In the genomic region with DNA sequence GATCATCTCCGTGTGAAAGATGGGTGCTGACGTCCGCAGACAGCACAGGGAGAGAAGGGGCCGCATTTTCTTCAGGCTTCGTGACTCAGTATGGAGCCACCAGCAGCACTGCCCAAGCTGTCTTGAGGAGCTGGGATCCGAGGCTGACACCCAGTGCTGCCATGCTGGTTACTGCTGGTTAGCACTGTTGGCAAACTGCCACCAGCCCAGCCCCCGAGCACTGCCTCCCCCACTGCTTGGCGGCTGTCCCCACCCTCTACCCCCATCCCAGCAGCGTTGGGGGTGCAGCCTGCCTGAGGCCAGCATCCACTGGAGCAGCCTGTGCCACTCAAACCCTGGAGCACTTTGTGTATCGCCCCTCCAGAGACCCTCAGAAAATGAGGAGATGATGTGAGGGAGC, we compare ENCODE assay signal across 26 cellular contexts. TPM values are rescaled to one million over a fixed set of nuclear protein-coding genes. Genes with fewer than 3 reads are reported as not detected.
"Had no signal": no experiment of that assay in that cellular context is flagged by ENCODE, and none has a peak within 500 bp of the region (broad histone marks: within the 10 kb centered on the region; RNA-seq: fewer than 3 reads in every experiment).

No MANE protein-coding gene starts in this region.

- H3K4me3 Mint-ChIP-seq: T-cell had no signal

- H3K27ac Mint-ChIP-seq: T-cell had no signal

- ATAC-seq: HepG2, T-cell had no signal

- H3K4me1 Mint-ChIP-seq: T-cell had no signal

- H3K9ac ChIP-seq: KMS-11, SK-N-SH had no signal

- H3K27ac ChIP-seq: KMS-11 had no signal

- H3K9me3 Mint-ChIP-seq: T-cell had no signal

- H3K36me3 Mint-ChIP-seq: T-cell had no signal

- FAIRE-seq: HepG2, RCC 7860 had no signal

- H3K9me3 ChIP-seq: SK-N-SH had no signal

- DNase-seq: IMR-90, Kasumi-1, MM.1S, NCI-H1105, NCI-H1417, NCI-H1436 treated with DMSO at 0.1 percent for 48 hours, NCI-H1694, NCI-H1930, NCI-H2081, NCI-H2107, NCI-H2171 treated with DMSO at 0.1 percent for 48 hours, NCI-H345, NCI-H446 treated with DMSO at 0.1 percent for 48 hours, NCI-H510A treated with DMSO at 0.1 percent for 48 hours, NCI-H526, NCI-H774, RPMI8226, SHP77, SK-N-SH, SW 1271, T-cell had no signal

- H3K4me2 ChIP-seq: KMS-11, SK-N-SH had no signal

RNA-seq across cellular contexts. Expression of gene EN2, which starts 35.8 kb away (rescaled TPM):
- total RNA-seq: HepG2, HT1080, IMR-90, M059J, T-cell had no signal
- polyA plus RNA-seq: HepG2, IMR-90 had no signal
